In genomic region chr5:148446591-148446990, GRCh38 we compare ENCODE assay signal across 21 cellular contexts.
"Had no signal": no experiment of that assay in that cellular context is flagged by ENCODE, and none has a peak within 500 bp of the region (broad histone marks: within the 10 kb centered on the region; RNA-seq: fewer than 3 reads in every experiment).

No MANE protein-coding gene starts in this region.

- ATAC-seq: gastrocnemius medialis; naive thymus-derived CD4-positive, alpha-beta T cell; psoas muscle; sciatic nerve had no signal

- FAIRE-seq: endometrium, keratinocyte had no signal

- DNase-seq: central memory CD4-positive, alpha-beta T cell; effector memory CD4-positive, alpha-beta T cell; gastrocnemius medialis; immature natural killer cell; left ventricle myocardium inferior; mesendoderm; naive thymus-derived CD4-positive, alpha-beta T cell; psoas muscle; stimulated activated CD4-positive, alpha-beta T cell treated with anti-CD3 and anti-CD28 coated beads, Interleukin-2, amount 100 ng/mL, for 24 hours; stimulated activated CD4-positive, alpha-beta T cell treated with anti-CD3 and anti-CD28 coated beads, Interleukin-4, amount 100 ng/mL, for 4 hours; stimulated activated naive CD4-positive, alpha-beta T cell treated with Interleukin-2 at 50 U/mL for 16 hours; tibial artery; upper lobe of left lung had no signal

- H3K27me3 ChIP-seq: esophagus muscularis mucosa, gastrocnemius medialis, neutrophil, tibial artery, upper lobe of left lung, vagina had no signal

- H3K4me3 ChIP-seq: coronary artery, esophagus muscularis mucosa, gastrocnemius medialis, left ventricle myocardium inferior, lung, psoas muscle, tibial artery, upper lobe of left lung, vagina had no signal

- H3K4me1 ChIP-seq: esophagus muscularis mucosa, gastrocnemius medialis, upper lobe of left lung, vagina had no signal

- H3K9me3 ChIP-seq: esophagus muscularis mucosa, gastrocnemius medialis, left ventricle myocardium inferior, neutrophil, psoas muscle, tibial artery, upper lobe of left lung, vagina had no signal

- H3K27ac ChIP-seq: coronary artery, esophagus muscularis mucosa, gastrocnemius medialis, left ventricle myocardium inferior, neutrophil, psoas muscle, tibial artery, upper lobe of left lung, vagina had no signal
